In the genomic region with DNA sequence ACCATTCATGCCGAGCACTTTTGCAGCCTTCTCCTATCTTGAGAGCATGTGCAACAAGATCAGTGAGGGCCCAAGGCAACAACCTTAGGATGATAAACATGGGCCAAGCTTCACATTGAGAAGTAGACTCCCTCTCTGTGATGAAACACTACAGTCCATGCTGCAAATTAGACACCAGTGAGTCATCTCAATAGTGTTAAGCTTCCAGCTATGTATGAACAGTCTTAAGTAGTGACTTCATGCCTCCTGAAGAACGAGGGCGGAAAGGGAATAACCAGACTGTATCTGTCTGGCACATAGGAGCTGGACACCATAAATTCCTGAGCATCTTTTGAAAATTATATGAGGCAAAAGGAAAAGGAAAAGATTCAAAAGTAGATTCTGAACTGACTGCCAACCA, we compare ENCODE assay signal across 14 cellular contexts.
DNase-seq lines count a peak whose midpoint lies in the region; ATAC-seq and TF ChIP-seq lines count a peak whose summit lies in the region.
"Had no signal": no experiment of that assay in that cellular context is flagged by ENCODE, and none has a peak within 500 bp of the region (broad histone marks: within the 10 kb centered on the region; RNA-seq: fewer than 3 reads in every experiment).

No MANE protein-coding gene starts in this region.

- no peak overlapping the region for H2BK5ac ChIP-seq in trophoblast cell (ENCODE audit: low read depth, low read length, poor library complexity)

- ATAC-seq in GM18511 (IDR thresholded peaks at IDR 0.05; ENCODE audit: unreplicated experiment) = no peak
- no peak for ATAC-seq in effector memory CD8-positive, alpha-beta T cell (replicated peaks)

- no peak overlapping the region for H2BK12ac ChIP-seq in trophoblast cell (ENCODE audit: low read length)

- no peaks in the 10 kb centered on the region for H3K9me3 Mint-ChIP-seq in effector memory CD8-positive, alpha-beta T cell
- H3K9me3 Mint-ChIP-seq: activated naive CD4-positive, alpha-beta T cell treated with anti-CD3 and anti-CD28 coated beads, Interleukin-2, amount 50 U/mL, for 24 hours had no signal

- no peak overlapping the region for H4K12ac ChIP-seq in trophoblast cell (ENCODE audit: low read depth, low read length)

- no peak overlapping the region for H2AK5ac ChIP-seq in trophoblast cell (ENCODE audit: low read length)

- H3K4me1 Mint-ChIP-seq in effector memory CD8-positive, alpha-beta T cell (ENCODE audit: low read depth in 2 of 2) = no peaks in the 10 kb centered on the region
- H3K4me1 Mint-ChIP-seq: activated naive CD4-positive, alpha-beta T cell treated with anti-CD3 and anti-CD28 coated beads, Interleukin-2, amount 50 U/mL, for 24 hours; CD8-positive, alpha-beta memory T cell had no signal

- no peak for TF ChIP-seq CTCF in RWPE1 (conservative IDR thresholded peaks at IDR 0.05; ENCODE audit: low read depth)

- H3K79me1 ChIP-seq in trophoblast cell (ENCODE audit: low read length) = no peaks in the 10 kb centered on the region

- H4K91ac ChIP-seq in trophoblast cell (ENCODE audit: low read depth, low read length) = no peak overlapping the region

- peak; percentile 10 for DNase-seq in GM04504 (ENCODE audit: low read depth)
- peak; percentile 54 for DNase-seq in RWPE1 (ENCODE audit: low spot score)
- DNase-seq in fibroblast of gingiva (ENCODE audit: low read depth) = peak; percentile 53
- DNase-seq in trophoblast cell = peak; percentile 4 to 47
- DNase-seq in stimulated activated CD4-positive, alpha-beta T cell treated with anti-CD3 and anti-CD28 coated beads, Interleukin-2, amount 100 ng/mL, for 24 hours = no peak
- DNase-seq in middle frontal gyrus (ENCODE audit: extremely low spot score, low spot score) = no peak
- DNase-seq in effector memory CD8-positive, alpha-beta T cell = no peak
- DNase-seq: CD8-positive, alpha-beta memory T cell; NCI-H146; NCI-H748 treated with DMSO at 0.1 percent for 48 hours; SHP77 had no signal

- no peak overlapping the region for H3K9ac ChIP-seq in trophoblast cell (ENCODE audit: low read length)

- no peaks in the 10 kb centered on the region for H3K27me3 Mint-ChIP-seq in effector memory CD8-positive, alpha-beta T cell
- H3K27me3 Mint-ChIP-seq: activated naive CD4-positive, alpha-beta T cell treated with anti-CD3 and anti-CD28 coated beads, Interleukin-2, amount 50 U/mL, for 24 hours; CD8-positive, alpha-beta memory T cell; stimulated activated naive CD8-positive, alpha-beta T cell treated with anti-CD3 and anti-CD28 coated beads, Interleukin-15, Interleukin-2, amounts not matched to agents 100 ng/mL and 50 ng/mL, for 24 hours had no signal

- WGBS in trophoblast cell (ENCODE audit: extremely low coverage, insufficient coverage, insufficient read length) = no CpG with 5 or more reads among the region's 3 CpGs

- H3K27ac ChIP-seq in RWPE1 = no peak overlapping the region
- no peak overlapping the region for H3K27ac ChIP-seq in trophoblast cell (ENCODE audit: low read depth, low read length)

- H2AFZ ChIP-seq in trophoblast cell (ENCODE audit: insufficient read depth, low read length, poor library complexity) = no peak overlapping the region

- no peak overlapping the region for H3K4me2 ChIP-seq in trophoblast cell (ENCODE audit: low read length)

- H3K4me3 Mint-ChIP-seq in effector memory CD8-positive, alpha-beta T cell = no peak overlapping the region
- H3K4me3 Mint-ChIP-seq: activated naive CD4-positive, alpha-beta T cell treated with anti-CD3 and anti-CD28 coated beads, Interleukin-2, amount 50 U/mL, for 24 hours; CD8-positive, alpha-beta memory T cell; stimulated activated naive CD8-positive, alpha-beta T cell treated with anti-CD3 and anti-CD28 coated beads, Interleukin-15, Interleukin-2, amounts not matched to agents 100 ng/mL and 50 ng/mL, for 24 hours had no signal

- CTCF ChIA-PET in RWPE1 (lab: Yijun Ruan, JAX) = interaction anchor here (0.5 kb wide), 1 partner anchor 804 kb away, joined by 3 read pairs; no protein-coding TSS in a partner anchor

- no peaks in the 10 kb centered on the region for H3K4me1 ChIP-seq in trophoblast cell (ENCODE audit: control insufficient read depth in 1 of 2, insufficient read depth in 2 of 2, low read length in 2 of 2)

- no peak overlapping the region for H3K4me3 ChIP-seq in trophoblast cell (ENCODE audit: low read depth, low read length)

- H3K79me2 ChIP-seq in trophoblast cell (ENCODE audit: control insufficient read depth, insufficient read depth, low read length, poor library complexity) = no peaks in the 10 kb centered on the region

- no peak overlapping the region for H3K23ac ChIP-seq in trophoblast cell (ENCODE audit: low read length)

- H3K36me3 ChIP-seq in trophoblast cell (ENCODE audit: control insufficient read depth in 1 of 2, insufficient read depth in 2 of 2, low read length in 2 of 2) = no peaks in the 10 kb centered on the region

- H2BK120ac ChIP-seq in trophoblast cell (ENCODE audit: insufficient read depth, low read length, poor library complexity) = no peak overlapping the region

- H3K27ac Mint-ChIP-seq in effector memory CD8-positive, alpha-beta T cell = no peak overlapping the region
- H3K27ac Mint-ChIP-seq: activated naive CD4-positive, alpha-beta T cell treated with anti-CD3 and anti-CD28 coated beads, Interleukin-2, amount 50 U/mL, for 24 hours; CD8-positive, alpha-beta memory T cell; stimulated activated naive CD8-positive, alpha-beta T cell treated with anti-CD3 and anti-CD28 coated beads, Interleukin-15, Interleukin-2, amounts not matched to agents 100 ng/mL and 50 ng/mL, for 24 hours had no signal

- POLR2A ChIA-PET in RWPE1 (lab: Yijun Ruan, JAX; ENCODE audit: low non-redundant PET) = no interaction called here

- no peak overlapping the region for H4K8ac ChIP-seq in trophoblast cell (ENCODE audit: low read depth, low read length)

- no peak overlapping the region for H3K14ac ChIP-seq in trophoblast cell (ENCODE audit: low read length)

- no peak overlapping the region for H3K18ac ChIP-seq in trophoblast cell (ENCODE audit: low read length)

- no peaks in the 10 kb centered on the region for H3K9me3 ChIP-seq in trophoblast cell (ENCODE audit: insufficient read depth, low read depth, low read length)

- H3K4ac ChIP-seq in trophoblast cell (ENCODE audit: low read depth, low read length) = no peak overlapping the region

- H3K27me3 ChIP-seq in trophoblast cell (ENCODE audit: insufficient read depth, low read length) = no peaks in the 10 kb centered on the region

- H3K36me3 Mint-ChIP-seq in effector memory CD8-positive, alpha-beta T cell (ENCODE audit: insufficient read depth) = no peaks in the 10 kb centered on the region
- H3K36me3 Mint-ChIP-seq: activated naive CD4-positive, alpha-beta T cell treated with anti-CD3 and anti-CD28 coated beads, Interleukin-2, amount 50 U/mL, for 24 hours; CD8-positive, alpha-beta memory T cell had no signal

Comparison
In these comparisons a context has a peak if more than half of its experiments do, and no peak if none do; other contexts are left out.
1. DNase-seq: peak in GM04504 (single experiment), RWPE1 (single experiment), fibroblast of gingiva (single experiment) and trophoblast cell (2 of 2); none in stimulated activated CD4-positive, alpha-beta T cell treated with anti-CD3 and anti-CD28 coated beads, Interleukin-2, amount 100 ng/mL, for 24 hours (0 of 2), middle frontal gyrus (single experiment) and effector memory CD8-positive, alpha-beta T cell (0 of 3).